Comparison of ENCODE assay signal across 16 cellular contexts in genomic region chr5:52818360-52818759, GRCh38. TPM values are rescaled to one million over a fixed set of nuclear protein-coding genes. Genes with fewer than 3 reads are reported as not detected.
DNase-seq lines count a peak whose midpoint lies in the region; ATAC-seq, FAIRE-seq and TF ChIP-seq lines count a peak whose summit lies in the region.
"Had no signal": no experiment of that assay in that cellular context is flagged by ENCODE, and none has a peak within 500 bp of the region (broad histone marks: within the 10 kb centered on the region; RNA-seq: fewer than 3 reads in every experiment).

No MANE protein-coding gene starts in this region.

- no peak overlapping the region for H2BK5ac ChIP-seq in mesendoderm (ENCODE audit: low read length)

- H3K18ac ChIP-seq in mesendoderm (ENCODE audit: low read length), result no peak overlapping the region

- no peaks in the 10 kb centered on the region for H3K27me3 ChIP-seq in ascending aorta
- no peaks in the 10 kb centered on the region for H3K27me3 ChIP-seq in mesendoderm (ENCODE audit: insufficient read depth, low read length, poor library complexity)
- H3K27me3 ChIP-seq: BE2C had no signal

- H3K79me1 ChIP-seq in mesendoderm (ENCODE audit: low read length), result no peaks in the 10 kb centered on the region

- TF ChIP-seq CTCF in ascending aorta (IDR thresholded peaks at IDR 0.05), result no peak

- H3K36me3 ChIP-seq in ascending aorta, result no peaks in the 10 kb centered on the region
- H3K36me3 ChIP-seq in mesendoderm (ENCODE audit: control insufficient read depth, insufficient read depth, low read length), result no peaks in the 10 kb centered on the region
- H3K36me3 ChIP-seq: BE2C had no signal

- H3K4me1 ChIP-seq in ascending aorta (peaks cover 14 to 48% of the 10 kb centered on the region in 2 donors), mesendoderm (ENCODE audit: control insufficient read depth, low read depth, low read length) (peaks cover 1% of the 10 kb centered on the region)
- H3K4me1 ChIP-seq: A549 had no signal

- ATAC-seq in HG03135 (IDR thresholded peaks at IDR 0.05; ENCODE audit: unreplicated experiment) (no peak), HG02885 (IDR thresholded peaks at IDR 0.05; ENCODE audit: poor library complexity, unreplicated experiment) (no peak)
- ATAC-seq: A549, GM12878, HCT116, HepG2 had no signal

- H3K56ac ChIP-seq in mesendoderm (ENCODE audit: low read length), result no peak overlapping the region

- no peak overlapping the region for H3K9ac ChIP-seq in mesendoderm (ENCODE audit: low read length)

- H3K4ac ChIP-seq in mesendoderm (ENCODE audit: low read depth, low read length), result no peak overlapping the region

- DNase-seq in HTR-8/SVneo (ENCODE audit: insufficient read length, low spot score) (no peak), ascending aorta (ENCODE audit: low spot score in 2 of 2) (no peak), mesendoderm (peak; percentile 45), T-helper 1 cell (no peak)
- DNase-seq: BE2C; CD4-positive, alpha-beta memory T cell; DMS79 had no signal

- H3K4me3 ChIP-seq in ascending aorta (no peak overlapping the region), mesendoderm (ENCODE audit: low read length) (no peak overlapping the region)
- H3K4me3 ChIP-seq: A549, GM12878 had no signal

- no peak overlapping the region for H2BK15ac ChIP-seq in mesendoderm (replicated peaks; ENCODE audit: low read depth)

- peak; percentile 33 for FAIRE-seq in HTR-8/SVneo (lab: Jason Lieb, UNC)
- FAIRE-seq: A549, GM12878, GM18507, HepG2 had no signal

- intact Hi-C loops in ascending aorta (cut with DNase I), result no loop called here

- no peaks in the 10 kb centered on the region for H3K79me2 ChIP-seq in mesendoderm (ENCODE audit: control insufficient read depth, insufficient read depth, low read length)

- no CpG with 5 or more reads among the region's 1 CpG for WGBS in mesendoderm (ENCODE audit: extremely low coverage, insufficient coverage, low lambda C conversion rate)

- no peak overlapping the region for H4K8ac ChIP-seq in mesendoderm (ENCODE audit: low read depth, low read length)

- H3K27ac ChIP-seq in ascending aorta (peak overlapping the region; percentile 78 to 80), mesendoderm (ENCODE audit: low read depth, low read length) (no peak overlapping the region)
- H3K27ac ChIP-seq: A549, C4-2B had no signal

- H2AK5ac ChIP-seq in mesendoderm (ENCODE audit: low read length), result no peak overlapping the region

- no peak overlapping the region for H3K23ac ChIP-seq in mesendoderm (ENCODE audit: low read length)

- no peak overlapping the region for H4K5ac ChIP-seq in mesendoderm (ENCODE audit: low read length)

- H3K9me3 ChIP-seq in ascending aorta, result no peaks in the 10 kb centered on the region
- H3K9me3 ChIP-seq: A549, BE2C had no signal

- no peak overlapping the region for H2BK120ac ChIP-seq in mesendoderm (ENCODE audit: low read depth, low read length)

- H3K4me2 ChIP-seq in mesendoderm (ENCODE audit: low read length), result no peak overlapping the region
- H3K4me2 ChIP-seq: A549 had no signal

RNA-seq across cellular contexts. Expression of gene ITGA1, which starts 30.6 kb away (rescaled TPM):
- 42.7 TPM for total RNA-seq in ascending aorta
- polyA plus RNA-seq in mesendoderm (2013, experiment 1 of 2), result 3.5 TPM
- polyA plus RNA-seq in mesendoderm (2013, experiment 2 of 2), result 4.2 TPM
- total RNA-seq: G401 had no signal

RNA-seq across cellular contexts. Expression of gene PELO, which starts 30.6 kb away (rescaled TPM):
- 39.1 TPM for total RNA-seq in ascending aorta
- polyA plus RNA-seq in mesendoderm (2013, experiment 1 of 2), result 13.0 TPM
- polyA plus RNA-seq in mesendoderm (2013, experiment 2 of 2), result 13.1 TPM
